Comparison of ENCODE assay signal across 13 cellular contexts in genomic region chr4:151322565-151322964, GRCh38. TPM values are rescaled to one million over a fixed set of nuclear protein-coding genes. Genes with fewer than 3 reads are reported as not detected.
A peak's percentile ranks its signal among the peaks of the same experiment; 100 is the strongest.
DNase-seq lines count a peak whose midpoint lies in the region; ATAC-seq and TF ChIP-seq lines count a peak whose summit lies in the region.
"Had no signal": no experiment of that assay in that cellular context is flagged by ENCODE, and none has a peak within 500 bp of the region (broad histone marks: within the 10 kb centered on the region; RNA-seq: fewer than 3 reads in every experiment).

No MANE protein-coding gene starts in this region.

- H3K4me3 Mint-ChIP-seq in activated T-cell treated with anti-CD3 and anti-CD28 coated beads, Interleukin-2, amount 50 U/mL, for 24 hours = no peak overlapping the region
- H3K4me3 Mint-ChIP-seq: activated B cell treated with CpG ODN at 0.5 μM for 24 hours had no signal

- no peak overlapping the region for H3K27ac Mint-ChIP-seq in activated T-cell treated with anti-CD3 and anti-CD28 coated beads, Interleukin-2, amount 50 U/mL, for 24 hours
- H3K27ac Mint-ChIP-seq: activated B cell treated with CpG ODN at 0.5 μM for 24 hours had no signal

- H3K27me3 ChIP-seq in heart left ventricle (peaks cover 0 to 18% (median 0%) of the 10 kb centered on the region in 9 donors), colonic mucosa (no peaks in the 10 kb centered on the region), lower lobe of right lung (ENCODE audit: low read depth) (no peaks in the 10 kb centered on the region), transverse colon (no peaks in the 10 kb centered on the region)

- peak overlapping the region in 1 of 2 donors; percentile 41 for H3K9ac ChIP-seq in colonic mucosa (ENCODE audit: low read depth in 2 of 2, low read length in 2 of 2)

- no peaks in the 10 kb centered on the region for H3K36me3 Mint-ChIP-seq in activated T-cell treated with anti-CD3 and anti-CD28 coated beads, Interleukin-2, amount 50 U/mL, for 24 hours (ENCODE audit: low read depth)

- TF ChIP-seq EP300 in transverse colon (IDR thresholded peaks at IDR 0.05; ENCODE audit: low read depth) = no peak

- no peak for ATAC-seq in heart left ventricle
- no peak for ATAC-seq in lower lobe of right lung
- no peak for ATAC-seq in GM21576 (IDR thresholded peaks at IDR 0.05; ENCODE audit: unreplicated experiment)

- in situ Hi-C loops in transverse colon (cut with MboI; ENCODE audit: low pct_ligation_motif_present in 1 of 4, low pct_unique_long_range_greater_than_20kb in 1 of 4, low sequenced_read_pairs in 3 of 4) = no loop called here

- H3K9me3 ChIP-seq in heart left ventricle (no peaks in the 10 kb centered on the region), colonic mucosa (no peaks in the 10 kb centered on the region), lower lobe of right lung (no peaks in the 10 kb centered on the region), transverse colon (no peaks in the 10 kb centered on the region)

- peaks cover 0 to 46% (median 23%) of the 10 kb centered on the region in 12 donors for H3K4me1 ChIP-seq in heart left ventricle
- H3K4me1 ChIP-seq in colonic mucosa = peaks cover 7% of the 10 kb centered on the region
- H3K4me1 ChIP-seq in lower lobe of right lung = peaks cover 16% of the 10 kb centered on the region
- peaks cover 12 to 59% (median 37%) of the 10 kb centered on the region in 4 donors for H3K4me1 ChIP-seq in transverse colon

- H3K4me3 ChIP-seq in heart left ventricle (peak overlapping the region in 9 of 12 donors; percentile 6 to 93 (median 74)), colonic mucosa (no peak overlapping the region), lower lobe of right lung (peak overlapping the region; percentile 74), transverse colon (peak overlapping the region in 1 of 4 donors; percentile 76)

- intact Hi-C loops in heart left ventricle (cut with DNase I) = loop anchor here in 5 of 10 donors (5.0 to 10.0 kb wide), 3 partner anchors 40 to 208 kb away; partner anchors contain the start of gene PRSS48 (in 1 of the 5)
- intact Hi-C loops in cardiac septum (cut with DNase I) = no loop called here
- intact Hi-C loops in colonic mucosa (cut with DNase I) = no loop called here
- intact Hi-C loops in lower lobe of right lung (cut with DNase I) = no loop called here
- intact Hi-C loops in transverse colon (cut with DNase I; ENCODE audit: low total_unique reads) = no loop called here

- no peaks in the 10 kb centered on the region for H3K9me3 Mint-ChIP-seq in activated T-cell treated with anti-CD3 and anti-CD28 coated beads, Interleukin-2, amount 50 U/mL, for 24 hours

- peak overlapping the region in 10 of 12 donors; percentile 50 to 96 (median 94) for H3K27ac ChIP-seq in heart left ventricle
- peak overlapping the region; percentile 97 for H3K27ac ChIP-seq in colonic mucosa
- H3K27ac ChIP-seq in lower lobe of right lung = no peak overlapping the region
- H3K27ac ChIP-seq in transverse colon = peak overlapping the region; percentile 97 to 99 (median 98)

- H3K4me1 Mint-ChIP-seq in activated T-cell treated with anti-CD3 and anti-CD28 coated beads, Interleukin-2, amount 50 U/mL, for 24 hours (ENCODE audit: low read depth) = peaks cover 15% of the 10 kb centered on the region

- TF ChIP-seq CTCF in heart left ventricle (IDR thresholded peaks at IDR 0.05) (no peak), colonic mucosa (IDR thresholded peaks at IDR 0.05) (no peak), lower lobe of right lung (IDR thresholded peaks at IDR 0.05) (no peak), transverse colon (IDR thresholded peaks at IDR 0.05) (no peak)

- DNase-seq in heart left ventricle (no peak), cardiac septum (ENCODE audit: low spot score) (no peak), colonic mucosa (no peak), lower lobe of right lung (no peak), transverse colon (no peak)
- no peak for DNase-seq in activated effector memory CD4-positive, alpha-beta T cell treated with anti-CD3 and anti-CD28 coated beads, Interleukin-2, amount 50 U/mL, for 16 hours
- no peak for DNase-seq in activated T-cell treated with anti-CD3 and anti-CD28 coated beads, Interleukin-2, amount 50 U/mL, for 24 hours
- DNase-seq: activated B cell treated with CpG ODN at 0.5 μM for 24 hours; effector memory CD4-positive, alpha-beta T cell; NCI-H1048 had no signal

- H3K27me3 Mint-ChIP-seq in activated T-cell treated with anti-CD3 and anti-CD28 coated beads, Interleukin-2, amount 50 U/mL, for 24 hours = peaks cover 66% of the 10 kb centered on the region

- H3K36me3 ChIP-seq in heart left ventricle (no peaks in the 10 kb centered on the region), colonic mucosa (no peaks in the 10 kb centered on the region), lower lobe of right lung (no peaks in the 10 kb centered on the region), transverse colon (no peaks in the 10 kb centered on the region)

- TF ChIP-seq POLR2A in heart left ventricle (IDR thresholded peaks at IDR 0.05) = no peak
- no peak for TF ChIP-seq POLR2A in transverse colon (IDR thresholded peaks at IDR 0.05)

RNA-seq across cellular contexts. Expression of gene SH3D19, which starts 2.8 kb away (rescaled TPM):
- total RNA-seq in heart left ventricle (100 to 1,000 TPM in 8 of 9 donors, 10 to 100 TPM in 1; 91.1 to 173 (median 139) TPM), cardiac septum (142 TPM), colonic mucosa (100 to 1,000 TPM in 1 of 2 donors, 10 to 100 TPM in 1; 75.5 to 104 TPM), lower lobe of right lung (86.6 TPM), transverse colon (100 to 1,000 TPM; 117 to 201 (median 130) TPM)
- polyA plus RNA-seq in heart left ventricle = 10 to 100 TPM; 60.4 to 61.7 TPM
- total RNA-seq: activated B cell treated with CpG ODN at 0.5 μM for 24 hours, mononuclear cell had no signal

RNA-seq across cellular contexts. Expression of gene PRSS48, which starts 45.6 kb away (rescaled TPM):
- total RNA-seq in heart left ventricle = not detected
- not detected for polyA plus RNA-seq in heart left ventricle
- not detected for total RNA-seq in cardiac septum
- not detected for total RNA-seq in colonic mucosa
- total RNA-seq in lower lobe of right lung = not detected
- not detected for total RNA-seq in transverse colon
- total RNA-seq: A172, activated B cell treated with CpG ODN at 0.5 μM for 24 hours, mononuclear cell had no signal
